In the genomic region with DNA sequence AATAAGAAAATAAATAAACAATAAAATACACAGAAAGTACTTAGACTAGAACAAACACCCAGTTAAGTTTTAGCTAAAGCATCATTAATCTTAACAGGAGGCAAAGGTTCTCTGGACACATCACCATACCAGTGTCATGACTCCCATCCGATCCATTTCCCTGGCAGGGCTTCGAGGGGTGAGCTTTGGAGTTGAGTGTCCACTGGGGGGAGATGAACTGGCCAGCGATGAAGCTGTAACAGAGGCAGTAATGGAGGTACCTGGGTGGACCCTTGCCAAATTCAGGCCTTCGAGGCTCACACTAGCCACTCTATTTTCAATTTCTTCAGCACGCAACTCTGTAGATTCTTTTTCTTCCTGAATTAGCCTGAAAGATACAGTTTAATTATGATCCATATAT, we compare ENCODE assay signal across 32 cellular contexts.
"Had no signal": no experiment of that assay in that cellular context is flagged by ENCODE, and none has a peak within 500 bp of the region (broad histone marks: within the 10 kb centered on the region; RNA-seq: fewer than 3 reads in every experiment).

No MANE protein-coding gene starts in this region.

- H3K36me3 Mint-ChIP-seq: activated CD4-positive, alpha-beta memory T cell treated with anti-CD3 and anti-CD28 coated beads for 36 hours; activated CD8-positive, alpha-beta memory T cell treated with anti-CD3 and anti-CD28 coated beads, Interleukin-2, amount 10 ng/mL, durations not matched to agents 7 days and 5 days; activated naive CD4-positive, alpha-beta T cell treated with anti-CD3 and anti-CD28 coated beads, Interleukin-2, amount 50 U/mL, for 24 hours; activated naive CD8-positive, alpha-beta T cell treated with anti-CD3 and anti-CD28 coated beads for 36 hours had no signal

- H3K27ac ChIP-seq: adrenal gland, body of pancreas, epithelial cell of prostate, esophagus squamous epithelium, VCaP had no signal

- H3K4me1 ChIP-seq: adrenal gland, body of pancreas, esophagus squamous epithelium had no signal

- H3K27ac Mint-ChIP-seq: activated CD4-positive, alpha-beta memory T cell treated with anti-CD3 and anti-CD28 coated beads for 36 hours; activated CD4-positive, alpha-beta T cell treated with anti-CD3 and anti-CD28 coated beads for 36 hours; activated CD4-positive, alpha-beta T cell treated with anti-CD3 and anti-CD28 coated beads, Interleukin-2, amount 10 ng/mL, durations not matched to agents 24 days and 14 days; activated CD8-positive, alpha-beta memory T cell treated with anti-CD3 and anti-CD28 coated beads, Interleukin-2, amount 10 ng/mL, durations not matched to agents 7 days and 5 days; activated CD8-positive, alpha-beta T cell treated with anti-CD3 and anti-CD28 coated beads, Interleukin-2, amount 10 ng/mL, durations not matched to agents 7 days and 5 days; activated naive CD4-positive, alpha-beta T cell treated with anti-CD3 and anti-CD28 coated beads for 36 hours; activated naive CD4-positive, alpha-beta T cell treated with anti-CD3 and anti-CD28 coated beads, Interleukin-2, amount 50 U/mL, for 24 hours; activated naive CD8-positive, alpha-beta T cell treated with anti-CD3 and anti-CD28 coated beads for 36 hours; activated naive CD8-positive, alpha-beta T cell treated with anti-CD3 and anti-CD28 coated beads, Interleukin-2, amount 50 U/mL, for 24 hours; activated T-helper 1 cell treated with anti-CD3 and anti-CD28 coated beads, Interleukin-12 subunit alpha, Interleukin-12 subunit beta, Interleukin-2, Interleukin-4 antibody, amounts not matched to agents 30 ng/mL and 10 ng/mL and 1 ng/mL, durations not matched to agents 14 hours and 24 hours and 36 hours; activated T-helper 2 cell treated with anti-CD3 and anti-CD28 coated beads, Interferon-gamma antibody, Interleukin-2, Interleukin-4, amounts not matched to agents 10 μg/mL and 5 μg/mL and 100 μg/mL, durations not matched to agents 14 hours and 24 hours and 36 hours; effector memory CD8-positive, alpha-beta T cell had no signal

- ATAC-seq: activated CD4-positive, alpha-beta T cell treated with anti-CD3 and anti-CD28 coated beads for 36 hours; activated CD8-positive, alpha-beta memory T cell treated with anti-CD3 and anti-CD28 coated beads, Interleukin-2, amount 10 ng/mL, durations not matched to agents 7 days and 5 days; activated CD8-positive, alpha-beta T cell treated with anti-CD3 and anti-CD28 coated beads, Interleukin-2, amount 10 ng/mL, durations not matched to agents 7 days and 5 days; activated naive CD8-positive, alpha-beta T cell treated with anti-CD3 and anti-CD28 coated beads, Interleukin-2, amount 50 U/mL, for 24 hours; body of pancreas; effector memory CD8-positive, alpha-beta T cell had no signal

- H3K4me1 Mint-ChIP-seq: activated CD4-positive, alpha-beta T cell treated with anti-CD3 and anti-CD28 coated beads for 36 hours; activated CD4-positive, alpha-beta T cell treated with anti-CD3 and anti-CD28 coated beads, Interleukin-2, amount 10 ng/mL, durations not matched to agents 24 days and 14 days; activated CD8-positive, alpha-beta memory T cell treated with anti-CD3 and anti-CD28 coated beads, Interleukin-2, amount 10 ng/mL, durations not matched to agents 7 days and 5 days; activated naive CD4-positive, alpha-beta T cell treated with anti-CD3 and anti-CD28 coated beads, Interleukin-2, amount 50 U/mL, for 24 hours; activated naive CD8-positive, alpha-beta T cell treated with anti-CD3 and anti-CD28 coated beads for 36 hours; activated naive CD8-positive, alpha-beta T cell treated with anti-CD3 and anti-CD28 coated beads, Interleukin-2, amount 50 U/mL, for 24 hours had no signal

- H3K9me3 Mint-ChIP-seq: activated CD4-positive, alpha-beta memory T cell treated with anti-CD3 and anti-CD28 coated beads for 36 hours; activated CD4-positive, alpha-beta T cell treated with anti-CD3 and anti-CD28 coated beads, Interleukin-2, amount 10 ng/mL, durations not matched to agents 24 days and 14 days; activated naive CD4-positive, alpha-beta T cell treated with anti-CD3 and anti-CD28 coated beads for 36 hours; activated naive CD8-positive, alpha-beta T cell treated with anti-CD3 and anti-CD28 coated beads for 36 hours; activated T-helper 1 cell treated with anti-CD3 and anti-CD28 coated beads, Interleukin-12 subunit alpha, Interleukin-12 subunit beta, Interleukin-2, Interleukin-4 antibody, amounts not matched to agents 30 ng/mL and 10 ng/mL and 1 ng/mL, durations not matched to agents 14 hours and 24 hours and 36 hours; activated T-helper 2 cell treated with anti-CD3 and anti-CD28 coated beads, Interferon-gamma antibody, Interleukin-2, Interleukin-4, amounts not matched to agents 10 μg/mL and 5 μg/mL and 100 μg/mL, durations not matched to agents 14 hours and 24 hours and 36 hours had no signal

- H3K27me3 Mint-ChIP-seq: activated CD4-positive, alpha-beta memory T cell treated with anti-CD3 and anti-CD28 coated beads for 36 hours; activated CD4-positive, alpha-beta T cell treated with anti-CD3 and anti-CD28 coated beads for 36 hours; activated CD4-positive, alpha-beta T cell treated with anti-CD3 and anti-CD28 coated beads, Interleukin-2, amount 10 ng/mL, durations not matched to agents 24 days and 14 days; activated CD8-positive, alpha-beta memory T cell treated with anti-CD3 and anti-CD28 coated beads, Interleukin-2, amount 10 ng/mL, durations not matched to agents 7 days and 5 days; activated naive CD4-positive, alpha-beta T cell treated with anti-CD3 and anti-CD28 coated beads, Interleukin-2, amount 50 U/mL, for 24 hours; activated naive CD8-positive, alpha-beta T cell treated with anti-CD3 and anti-CD28 coated beads for 36 hours; activated naive CD8-positive, alpha-beta T cell treated with anti-CD3 and anti-CD28 coated beads, Interleukin-2, amount 50 U/mL, for 24 hours; effector memory CD8-positive, alpha-beta T cell had no signal

- H3K9me3 ChIP-seq: adrenal gland, body of pancreas, esophagus squamous epithelium had no signal

- H3K27me3 ChIP-seq: adrenal gland, body of pancreas, esophagus squamous epithelium had no signal

- H3K4me3 Mint-ChIP-seq: activated CD4-positive, alpha-beta memory T cell treated with anti-CD3 and anti-CD28 coated beads for 36 hours; activated CD4-positive, alpha-beta T cell treated with anti-CD3 and anti-CD28 coated beads for 36 hours; activated CD4-positive, alpha-beta T cell treated with anti-CD3 and anti-CD28 coated beads, Interleukin-2, amount 10 ng/mL, durations not matched to agents 24 days and 14 days; activated CD8-positive, alpha-beta memory T cell treated with anti-CD3 and anti-CD28 coated beads, Interleukin-2, amount 10 ng/mL, durations not matched to agents 7 days and 5 days; activated CD8-positive, alpha-beta T cell treated with anti-CD3 and anti-CD28 coated beads, Interleukin-2, amount 10 ng/mL, durations not matched to agents 7 days and 5 days; activated naive CD4-positive, alpha-beta T cell treated with anti-CD3 and anti-CD28 coated beads for 36 hours; activated naive CD4-positive, alpha-beta T cell treated with anti-CD3 and anti-CD28 coated beads, Interleukin-2, amount 50 U/mL, for 24 hours; activated naive CD8-positive, alpha-beta T cell treated with anti-CD3 and anti-CD28 coated beads for 36 hours; activated naive CD8-positive, alpha-beta T cell treated with anti-CD3 and anti-CD28 coated beads, Interleukin-2, amount 50 U/mL, for 24 hours; activated T-helper 1 cell treated with anti-CD3 and anti-CD28 coated beads, Interleukin-12 subunit alpha, Interleukin-12 subunit beta, Interleukin-2, Interleukin-4 antibody, amounts not matched to agents 30 ng/mL and 10 ng/mL and 1 ng/mL, durations not matched to agents 14 hours and 24 hours and 36 hours; effector memory CD8-positive, alpha-beta T cell had no signal

- DNase-seq: activated CD4-positive, alpha-beta memory T cell treated with anti-CD3 and anti-CD28 coated beads for 36 hours; activated CD4-positive, alpha-beta T cell treated with anti-CD3 and anti-CD28 coated beads for 36 hours; activated CD4-positive, alpha-beta T cell treated with anti-CD3 and anti-CD28 coated beads, Interleukin-2, amount 10 ng/mL, durations not matched to agents 24 days and 14 days; activated CD4-positive, CD25-positive, alpha-beta regulatory T cell; activated CD4-positive, CD25-positive, alpha-beta regulatory T cell treated with anti-CD3 and anti-CD28 coated beads, Interleukin-2, amount 50 U/mL, for 72 hours; activated CD8-positive, alpha-beta memory T cell treated with anti-CD3 and anti-CD28 coated beads, Interleukin-2, amount 10 ng/mL, durations not matched to agents 7 days and 5 days; activated CD8-positive, alpha-beta memory T cell treated with anti-CD3 and anti-CD28 coated beads, Interleukin-2, amount 50 U/mL, for 4 hours; activated CD8-positive, alpha-beta T cell treated with anti-CD3 and anti-CD28 coated beads, Interleukin-2, amount 10 ng/mL, durations not matched to agents 7 days and 5 days; activated effector memory CD4-positive, alpha-beta T cell treated with anti-CD3 and anti-CD28 coated beads, Interleukin-2, amount 50 U/mL, for 16 hours; activated naive CD4-positive, alpha-beta T cell treated with anti-CD3 and anti-CD28 coated beads for 36 hours; activated naive CD8-positive, alpha-beta T cell treated with anti-CD3 and anti-CD28 coated beads for 36 hours; activated naive CD8-positive, alpha-beta T cell treated with anti-CD3 and anti-CD28 coated beads, Interleukin-2, amount 50 U/mL, for 24 hours; activated T-cell treated with anti-CD3 and anti-CD28 coated beads, Interleukin-2, amount 50 U/mL, for 1 hour; activated T-cell treated with anti-CD3 and anti-CD28 coated beads, Interleukin-2, amount 50 U/mL, for 48 hours; adrenal gland; amygdala; aorta; body of pancreas; caudate nucleus; cortex of kidney; dermis blood vessel endothelial cell; effector CD4-positive, alpha-beta T cell; effector memory CD8-positive, alpha-beta T cell; esophagus squamous epithelium; foreskin fibroblast; head of caudate nucleus; T-helper 2 cell had no signal

- H3K4me3 ChIP-seq: adrenal gland, body of pancreas, esophagus squamous epithelium had no signal

- H3K36me3 ChIP-seq: adrenal gland, esophagus squamous epithelium had no signal
